ENCODE assay signal across 15 cellular contexts in genomic region chr13:97631158-97631557, GRCh38.
DNase-seq lines count a peak whose midpoint lies in the region; ATAC-seq and TF ChIP-seq lines count a peak whose summit lies in the region.
"Had no signal": no experiment of that assay in that cellular context is flagged by ENCODE, and none has a peak within 500 bp of the region (broad histone marks: within the 10 kb centered on the region; RNA-seq: fewer than 3 reads in every experiment).

No MANE protein-coding gene starts in this region.

- ATAC-seq in HG02798 (IDR thresholded peaks at IDR 0.05; ENCODE audit: poor library complexity, unreplicated experiment) (peak; percentile 47), mucosa of descending colon (no peak)
- ATAC-seq: T-cell had no signal

- peak; percentile 42 for DNase-seq in NK-92 treated with Interleukin-12 subunit alpha and Interleukin-12 subunit beta, amount 100 ng/mL, for 24 hours (lab: John Stamatoyannopoulos, UW)
- DNase-seq in NK-92 (lab: John Stamatoyannopoulos, UW; ENCODE audit: unreplicated experiment) (no peak), SHP77 treated with DMSO at 0.1 percent for 48 hours (lab: John Stamatoyannopoulos, UW) (peak; percentile 75), amygdala (lab: John Stamatoyannopoulos, UW) (no peak), mucosa of descending colon (no peak), SW 1271 (lab: John Stamatoyannopoulos, UW) (no peak), midbrain (lab: John Stamatoyannopoulos, UW) (no peak)
- DNase-seq: DMS79; effector CD4-positive, alpha-beta T cell; glutamatergic neuron; NCI-H526 treated with DMSO at 0.1 percent for 48 hours; retina; T-cell had no signal

- no peak overlapping the region for H3K4me3 ChIP-seq in mucosa of descending colon
- H3K4me3 ChIP-seq: tibial nerve had no signal

- no peaks in the 10 kb centered on the region for H3K36me3 ChIP-seq in mucosa of descending colon (ENCODE audit: low read depth)
- H3K36me3 ChIP-seq: tibial nerve had no signal

- no peak for TF ChIP-seq CTCF in mucosa of descending colon (IDR thresholded peaks at IDR 0.05)

- H3K9me3 ChIP-seq in mucosa of descending colon = no peaks in the 10 kb centered on the region

- H3K4me1 ChIP-seq in mucosa of descending colon (ENCODE audit: low read depth) = no peaks in the 10 kb centered on the region

- intact Hi-C loops in mucosa of descending colon (cut with DNase I, micrococcal nuclease) = no loop called here

Comparison
In these comparisons a context has a peak if more than half of its experiments do, and no peak if none do; other contexts are left out.
1. DNase-seq: peak in NK-92 treated with Interleukin-12 subunit alpha and Interleukin-12 subunit beta, amount 100 ng/mL, for 24 hours (single experiment) and SHP77 treated with DMSO at 0.1 percent for 48 hours (single experiment); none in NK-92 (single experiment), amygdala (0 of 56), mucosa of descending colon (0 of 3), SW 1271 (0 of 2) and midbrain (single experiment).